Comparison of ENCODE assay signal across 20 cellular contexts in the genomic region with DNA sequence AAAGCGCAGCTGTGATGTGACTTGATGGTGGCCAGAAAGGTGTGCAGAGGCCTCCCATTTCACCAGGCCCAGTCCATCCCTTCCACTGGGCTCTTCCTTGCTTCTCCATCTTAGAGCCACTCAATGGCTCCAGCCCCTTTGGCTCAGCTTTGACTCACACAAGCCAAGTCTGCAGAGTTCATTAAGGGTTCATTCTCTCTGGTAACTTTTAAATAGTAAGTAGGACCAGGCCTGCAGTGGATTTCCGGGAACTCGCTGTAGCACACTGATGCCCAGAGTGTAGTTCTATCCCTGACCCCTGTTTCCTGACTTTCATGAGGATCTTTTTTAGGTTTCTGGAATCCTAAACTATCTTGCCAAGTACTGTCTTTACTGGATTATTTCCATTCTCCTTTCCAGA. TPM values are rescaled to one million over a fixed set of nuclear protein-coding genes. Genes with fewer than 3 reads are reported as not detected.
"Had no signal": no experiment of that assay in that cellular context is flagged by ENCODE, and none has a peak within 500 bp of the region (broad histone marks: within the 10 kb centered on the region; RNA-seq: fewer than 3 reads in every experiment).

No MANE protein-coding gene starts in this region.

RNA-seq across cellular contexts. Expression of a gene that starts 11.9 kb away (rescaled TPM):
- total RNA-seq: naive thymus-derived CD4-positive, alpha-beta T cell; natural killer cell; occipital lobe; osteoblast; ovary; posterior vena cava; prostate gland; pulmonary artery endothelial cell; right atrium auricular region; right lobe of liver; smooth muscle cell; spleen; suprapubic skin; testis; transverse colon; upper lobe of right lung; urinary bladder; uterus had no signal
- polyA plus RNA-seq: naive thymus-derived CD4-positive, alpha-beta T cell; neural cell; ovary; smooth muscle cell; spleen; thymus; urinary bladder had no signal

RNA-seq across cellular contexts. Expression of a gene that starts 25.9 kb away (rescaled TPM):
- total RNA-seq: naive thymus-derived CD4-positive, alpha-beta T cell; natural killer cell; occipital lobe; osteoblast; ovary; posterior vena cava; prostate gland; pulmonary artery endothelial cell; right atrium auricular region; right lobe of liver; smooth muscle cell; spleen; suprapubic skin; testis; transverse colon; upper lobe of right lung; urinary bladder; uterus had no signal
- polyA plus RNA-seq: naive thymus-derived CD4-positive, alpha-beta T cell; neural cell; ovary; smooth muscle cell; spleen; urinary bladder had no signal

RNA-seq across cellular contexts. Expression of a gene that starts 49.0 kb away (rescaled TPM):
- total RNA-seq: naive thymus-derived CD4-positive, alpha-beta T cell; natural killer cell; occipital lobe; osteoblast; ovary; posterior vena cava; prostate gland; pulmonary artery endothelial cell; right atrium auricular region; right lobe of liver; smooth muscle cell; spleen; suprapubic skin; testis; transverse colon; upper lobe of right lung; urinary bladder; uterus had no signal
- polyA plus RNA-seq: naive thymus-derived CD4-positive, alpha-beta T cell; neural cell; ovary; smooth muscle cell; spleen; urinary bladder had no signal
